In genomic region chr6:13538600-13538999, GRCh38 we compare ENCODE assay signal across 15 cellular contexts. TPM values are rescaled to one million over a fixed set of nuclear protein-coding genes. Genes with fewer than 3 reads are reported as not detected.
DNase-seq lines count a peak whose midpoint lies in the region; ATAC-seq and TF ChIP-seq lines count a peak whose summit lies in the region.
"Had no signal": no experiment of that assay in that cellular context is flagged by ENCODE, and none has a peak within 500 bp of the region (broad histone marks: within the 10 kb centered on the region; RNA-seq: fewer than 3 reads in every experiment).

No MANE protein-coding gene starts in this region.

- no peak for TF ChIP-seq POLR2A in heart left ventricle (IDR thresholded peaks at IDR 0.05)

- H3K4me3 ChIP-seq in heart left ventricle (no peak overlapping the region), right cardiac atrium (ENCODE audit: low read length) (no peak overlapping the region)
- H3K4me3 ChIP-seq: A549; BLaER1 treated with 17β-estradiol and CSF1 and Interleukin-3, amounts not matched to agents 10 nM and 100 nM; GM12878; GM23248 had no signal

- intact Hi-C loops in heart left ventricle (cut with DNase I) (loop anchor here in 9 of 10 donors (1.0 to 10.0 kb wide), 12 partner anchors 36 to 203 kb away; partner anchors contain the start of gene GFOD1 (in 2 of the 9)), right cardiac atrium (cut with DNase I) (loop anchor here (2.0 to 10.0 kb wide), 3 partner anchors 201 to 204 kb away; no protein-coding TSS in a partner anchor), left ventricle myocardium superior (cut with micrococcal nuclease) (loop anchor here (5.0 kb wide), 1 partner anchor 201 kb away; no protein-coding TSS in a partner anchor), cardiac septum (cut with DNase I) (loop anchor here (1.0 to 10.0 kb wide), 2 partner anchors 174 to 202 kb away; no protein-coding TSS in a partner anchor)

- DNase-seq in heart left ventricle, result no peak
- no peak for DNase-seq in right cardiac atrium
- no peak for DNase-seq in left ventricle myocardium superior
- no peak for DNase-seq in cardiac septum (ENCODE audit: low spot score)
- DNase-seq in ecto neural progenitor cell (ENCODE audit: low spot score), result peak; percentile 28
- DNase-seq in DMS114 treated with DMSO at 0.1 percent for 48 hours (lab: John Stamatoyannopoulos, UW; ENCODE audit: unreplicated experiment), result no peak
- no peak for DNase-seq in GOT3 (lab: John Stamatoyannopoulos, UW)
- DNase-seq: BE2C, DMS79, GDM1 had no signal

- H3K27ac ChIP-seq in heart left ventricle (peak overlapping the region in 9 of 12 donors; percentile 19 to 73 (median 41)), right cardiac atrium (ENCODE audit: low read length) (no peak overlapping the region)
- H3K27ac ChIP-seq: A549; BLaER1 treated with 17β-estradiol and CSF1 and Interleukin-3, amounts not matched to agents 10 nM and 100 nM; GM23248 had no signal

- no peaks in the 10 kb centered on the region for H3K27me3 ChIP-seq in heart left ventricle
- no peaks in the 10 kb centered on the region for H3K27me3 ChIP-seq in right cardiac atrium (ENCODE audit: control insufficient read depth, insufficient read depth)
- H3K27me3 ChIP-seq: BE2C; BLaER1 treated with 17β-estradiol and CSF1 and Interleukin-3, amounts not matched to agents 10 nM and 100 nM had no signal

- TF ChIP-seq CTCF in heart left ventricle (IDR thresholded peaks at IDR 0.05), result no peak

- no peak for ATAC-seq in heart left ventricle
- no peak for ATAC-seq in right cardiac atrium
- peak; percentile 20 for ATAC-seq in left ventricle myocardium superior

- H3K4me1 ChIP-seq in heart left ventricle, result peaks cover 0 to 24% (median 13%) of the 10 kb centered on the region in 12 donors
- H3K4me1 ChIP-seq in right cardiac atrium (ENCODE audit: control insufficient read depth, insufficient read depth, low read length), result peaks cover 3% of the 10 kb centered on the region
- H3K4me1 ChIP-seq: A549; BE2C; BLaER1 treated with 17β-estradiol and CSF1 and Interleukin-3, amounts not matched to agents 10 nM and 100 nM; Caco-2 had no signal

- H3K9me3 ChIP-seq in heart left ventricle (no peaks in the 10 kb centered on the region), right cardiac atrium (ENCODE audit: control insufficient read depth, low read length) (no peaks in the 10 kb centered on the region)
- H3K9me3 ChIP-seq: A549, BE2C, Caco-2 had no signal

- H3K36me3 ChIP-seq in heart left ventricle, result no peaks in the 10 kb centered on the region
- H3K36me3 ChIP-seq: BE2C; BLaER1 treated with 17β-estradiol and CSF1 and Interleukin-3, amounts not matched to agents 10 nM and 100 nM had no signal

- WGBS in heart left ventricle, 4 donors, result 81 to 93% (median 86%) methylated on average over 3 of the region's 3 CpGs
- 76% methylated on average over 3 of the region's 3 CpGs for WGBS in right cardiac atrium

RNA-seq across cellular contexts. Expression of gene SIRT5, which starts 35.8 kb away (rescaled TPM):
- total RNA-seq in heart left ventricle (10 to 100 TPM; 29.5 to 60.0 (median 41.4) TPM), right cardiac atrium (10 to 100 TPM; 25.5 to 39.4 (median 33.9) TPM), left ventricle myocardium superior (59.3 TPM), cardiac septum (36.4 TPM)
- polyA plus RNA-seq in heart left ventricle (10 to 100 TPM; 13.1 to 20.3 TPM), right cardiac atrium (21.5 TPM)

RNA-seq across cellular contexts. Expression of gene GFOD1, which starts 51.2 kb away (rescaled TPM):
- total RNA-seq in heart left ventricle (10 to 100 TPM; 25.0 to 65.8 (median 41.9) TPM), right cardiac atrium (10 to 100 TPM; 51.0 to 81.7 (median 54.7) TPM), left ventricle myocardium superior (33.7 TPM), cardiac septum (54.0 TPM)
- polyA plus RNA-seq in heart left ventricle (10 to 100 TPM; 16.2 to 41.5 TPM), right cardiac atrium (30.3 TPM)
